ENCODE assay signal across 8 cellular contexts in genomic region chr1:1068077-1068373, GRCh38. TPM values are rescaled to one million over a fixed set of nuclear protein-coding genes. Genes with fewer than 3 reads are reported as not detected.
DNase-seq lines count a peak whose midpoint lies in the region; ATAC-seq and TF ChIP-seq lines count a peak whose summit lies in the region.

No MANE protein-coding gene starts in this region.

- BruUV-seq in Caco-2 (replicated peaks; lab: Mats Ljungman, UMichigan) (no TSS peak), IMR-90 (replicated peaks; lab: Mats Ljungman, UMichigan) (no TSS peak)

- no peak overlapping the region for H3K18ac ChIP-seq in IMR-90 (ENCODE audit: low read depth, low read length)

- H3K56ac ChIP-seq in IMR-90 (ENCODE audit: extremely low read depth, insufficient read depth, low read length), result no peak overlapping the region

- H3K9me1 ChIP-seq in IMR-90 (ENCODE audit: insufficient read depth, low read length), result 0 out of 2 replicates have a peak, but pooled peaks cover 4% of the 10 kb centered on the region

- peak overlapping the region; percentile 68 for H3K4me3 Mint-ChIP-seq in Caco-2 (ENCODE audit: unreplicated experiment)
- peak overlapping the region; percentile 40 for H3K4me3 Mint-ChIP-seq in natural killer cell

- POLR2A ChIA-PET in Caco-2 (lab: Charles Lee) (no interaction called here), IMR-90 (lab: Charles Lee; ENCODE audit: unreplicated experiment) (no interaction called here)

- H3K4me1 ChIP-seq in Caco-2 (peaks cover 24% of the 10 kb centered on the region), IMR-90 (ENCODE audit: control insufficient read depth, insufficient read depth, low read length) (peaks cover 13% of the 10 kb centered on the region), colonic mucosa (peaks cover 8% of the 10 kb centered on the region)

- H2BK5ac ChIP-seq in IMR-90 (ENCODE audit: low read depth, low read length, poor library complexity, severe bottlenecking), result no peak overlapping the region

- DNase-seq in Caco-2 (no peak), IMR-90 (no peak), colonic mucosa (no peak), natural killer cell (no peak), activated gamma-delta T cell (lab: John Stamatoyannopoulos, UW) (no peak), epidermal melanocyte (ENCODE audit: insufficient read length, low spot score) (no peak)

- no peak overlapping the region for H3K23ac ChIP-seq in IMR-90 (ENCODE audit: low read depth, low read length)

- H3K27ac Mint-ChIP-seq in Caco-2 (ENCODE audit: unreplicated experiment), result no peak overlapping the region
- peak overlapping the region in 1 of 2 donors; percentile 56 for H3K27ac Mint-ChIP-seq in natural killer cell

- H3K27me3 Mint-ChIP-seq in Caco-2 (ENCODE audit: insufficient read depth, unreplicated experiment) (no peaks in the 10 kb centered on the region), natural killer cell (ENCODE audit: low read depth in 2 of 2) (peaks cover 0 to 1% of the 10 kb centered on the region in 2 donors)

- in situ Hi-C loops in IMR-90 (cut with MboI; ENCODE audit: low sequenced_read_pairs), result no loop called here

- TF ChIP-seq CTCF in Caco-2 (IDR thresholded peaks at IDR 0.05; ENCODE audit: insufficient read depth in 1 of 2, low read depth in 1 of 2, low read length in 1 of 2, severe bottlenecking in 1 of 2, unreplicated experiment in 1 of 2) (no peak), IMR-90 (conservative IDR thresholded peaks at IDR 0.05; ENCODE audit: low read depth, low read length) (no peak), colonic mucosa (IDR thresholded peaks at IDR 0.05) (no peak), natural killer cell (IDR thresholded peaks at IDR 0.05) (no peak)

- H2AFZ ChIP-seq in IMR-90 (replicated peaks; ENCODE audit: low read length, poor library complexity), result no peak overlapping the region

- dilution Hi-C loops in IMR-90 (cut with HindIII; ENCODE audit: low sequenced_read_pairs, unreplicated experiment), result no loop called here

- no CpG with 5 or more reads among the region's 8 CpGs for WGBS in IMR-90 (ENCODE audit: extremely low coverage in 2 of 2, insufficient read length in 1 of 2), 2 experiments

- H3K9ac ChIP-seq in IMR-90 (ENCODE audit: low read depth, low read length) (no peak overlapping the region), colonic mucosa (ENCODE audit: low read depth in 2 of 2, low read length in 2 of 2) (peak overlapping the region; percentile 59 to 69)

- no peak overlapping the region for H3K27ac ChIP-seq in IMR-90 (ENCODE audit: insufficient read depth, low read length)
- peak overlapping the region; percentile 27 for H3K27ac ChIP-seq in colonic mucosa

- H4K8ac ChIP-seq in IMR-90 (ENCODE audit: low read depth in 2 of 2, low read length in 2 of 2), result no peak overlapping the region

- no peak overlapping the region for H2BK15ac ChIP-seq in IMR-90 (ENCODE audit: low read depth, low read length)

- CTCF ChIA-PET in Caco-2 (lab: Charles Lee) (no interaction called here), IMR-90 (lab: Yijun Ruan, JAX) (no interaction called here)

- H4K20me1 ChIP-seq in IMR-90 (ENCODE audit: insufficient read depth, low read length), result no peaks in the 10 kb centered on the region

- no peaks in the 10 kb centered on the region for H3K9me3 Mint-ChIP-seq in Caco-2 (ENCODE audit: unreplicated experiment)
- H3K9me3 Mint-ChIP-seq in natural killer cell, result no peaks in the 10 kb centered on the region

- no peaks in the 10 kb centered on the region for H3K27me3 ChIP-seq in Caco-2 (replicated peaks; ENCODE audit: control insufficient read depth, insufficient read depth, low read length)
- H3K27me3 ChIP-seq in IMR-90 (ENCODE audit: control insufficient read depth, insufficient read depth, low read length), result no peaks in the 10 kb centered on the region; the same call in 1 of the 2 replicates
- H3K27me3 ChIP-seq in colonic mucosa, result peaks cover 8% of the 10 kb centered on the region

- no peak overlapping the region for H3K4ac ChIP-seq in IMR-90 (ENCODE audit: low read depth, low read length)

- peaks cover 8% of the 10 kb centered on the region for H3K36me3 Mint-ChIP-seq in Caco-2 (ENCODE audit: insufficient read depth, unreplicated experiment)
- no peaks in the 10 kb centered on the region for H3K36me3 Mint-ChIP-seq in natural killer cell

- no peak for TF ChIP-seq RAD21 in IMR-90 (IDR thresholded peaks at IDR 0.05; ENCODE audit: low read length)

- no peak overlapping the region for H2BK20ac ChIP-seq in IMR-90 (ENCODE audit: low read depth, low read length)

- intact Hi-C loops in Caco-2 (cut with micrococcal nuclease; ENCODE audit: unreplicated experiment) (no loop called here), IMR-90 (cut with micrococcal nuclease) (no loop called here), colonic mucosa (cut with DNase I) (no loop called here), natural killer cell (cut with micrococcal nuclease) (no loop called here)

- H3K9me3 ChIP-seq in Caco-2 (no peaks in the 10 kb centered on the region), IMR-90 (ENCODE audit: control insufficient read depth, insufficient read depth, low read length) (no peaks in the 10 kb centered on the region), colonic mucosa (no peaks in the 10 kb centered on the region)

- H3K4me3 ChIP-seq in Caco-2 (ENCODE audit: low read depth, low read length) (peak overlapping the region; percentile 72), IMR-90 (ENCODE audit: insufficient read depth, low read depth, low read length) (no peak overlapping the region), colonic mucosa (peak overlapping the region; percentile 38)

- peak overlapping the region; percentile 42 for H2AK9ac ChIP-seq in IMR-90 (replicated peaks; ENCODE audit: low read depth, low read length, poor library complexity)

- no peak overlapping the region for H3K14ac ChIP-seq in IMR-90 (replicated peaks; ENCODE audit: low read depth, low read length)

- no peak overlapping the region for H3K4me2 ChIP-seq in IMR-90 (ENCODE audit: low read depth, low read length)

- no peak overlapping the region for H4K5ac ChIP-seq in IMR-90 (ENCODE audit: low read depth, low read length)

- H3K79me1 ChIP-seq in IMR-90 (ENCODE audit: low read depth in 1 of 2, low read length in 2 of 2), result 0 out of 4 replicates have a peak, but pooled peaks cover 0 to 4% of the 10 kb centered on the region in 2 experiments

- H3K4me1 Mint-ChIP-seq in Caco-2 (ENCODE audit: low read depth, unreplicated experiment) (no peaks in the 10 kb centered on the region), natural killer cell (peaks cover 0 to 12% of the 10 kb centered on the region in 2 donors)

- TF ChIP-seq POLR2A in IMR-90 (IDR thresholded peaks at IDR 0.05; ENCODE audit: low read depth, low read length), result no peak

- H2AK5ac ChIP-seq in IMR-90 (ENCODE audit: low read depth, low read length), result no peak overlapping the region

- no peaks in the 10 kb centered on the region for H3K36me3 ChIP-seq in Caco-2 (ENCODE audit: control insufficient read depth, insufficient read depth, low read length)
- H3K36me3 ChIP-seq in IMR-90 (ENCODE audit: control insufficient read depth, insufficient read depth, low read length), result no peaks in the 10 kb centered on the region
- H3K36me3 ChIP-seq in colonic mucosa, result no peaks in the 10 kb centered on the region

- no peak overlapping the region for H2BK120ac ChIP-seq in IMR-90 (ENCODE audit: low read depth, low read length)

- H4K91ac ChIP-seq in IMR-90 (ENCODE audit: insufficient read depth, low read depth, low read length), result no peak overlapping the region

- no peak for ATAC-seq in IMR-90 (ENCODE audit: low read depth)
- ATAC-seq in natural killer cell, result no peak
- ATAC-seq in HG02610 (IDR thresholded peaks at IDR 0.05; ENCODE audit: unreplicated experiment), result no peak
- ATAC-seq in GM19463 (IDR thresholded peaks at IDR 0.05; ENCODE audit: unreplicated experiment), result no peak

TF ChIP-seq in IMR-90, 13 proteins besides CTCF, POLR2A, EP300 and RAD21 (continues in another document):
- TF ChIP-seq USF2 (IDR thresholded peaks at IDR 0.05; ENCODE audit: low read depth, low read length), result no peak
- TF ChIP-seq MXI1 (IDR thresholded peaks at IDR 0.05; ENCODE audit: borderline replicate concordance, low read depth, low read length), result no peak
- TF ChIP-seq RCOR1 (IDR thresholded peaks at IDR 0.05; ENCODE audit: insufficient replicate concordance, low read length), result no peak
- TF ChIP-seq FOS (IDR thresholded peaks at IDR 0.05; ENCODE audit: low read depth, low read length), result no peak
- no peak for TF ChIP-seq RFX5 (IDR thresholded peaks at IDR 0.05; ENCODE audit: low read depth, low read length)

RNA-seq across cellular contexts. Expression of gene RNF223, which starts 6.1 kb away (rescaled TPM):
- 0.56 and 0.57 TPM in 2 replicates for total RNA-seq in Caco-2 (2022)
- not detected in 2 replicates for total RNA-seq in IMR-90 (2012; rRNA removed)
- polyA plus RNA-seq in IMR-90 (2012; rRNA removed), result not detected in 2 replicates
- polyA plus RNA-seq in IMR-90 (2012; cell fraction: cytosol; rRNA removed), result not detected in 2 replicates
- polyA plus RNA-seq in IMR-90 (2012; cell fraction: nucleus; rRNA removed; ENCODE audit: low replicate concordance), result not detected in 2 replicates
- 1 to 10 TPM; 5.1 to 5.7 TPM for total RNA-seq in colonic mucosa
- not detected for total RNA-seq in natural killer cell

RNA-seq across cellular contexts. Expression of gene C1orf159, which starts 47.9 kb away (rescaled TPM):
- 12.9 and 14.0 TPM in 2 replicates for total RNA-seq in Caco-2 (2022)
- total RNA-seq in IMR-90 (2012; rRNA removed), result 2.5 and 2.9 TPM in 2 replicates
- polyA plus RNA-seq in IMR-90 (2012; rRNA removed), result 12.6 and 15.5 TPM in 2 replicates
- 8.0 and 11.2 TPM in 2 replicates for polyA plus RNA-seq in IMR-90 (2012; cell fraction: cytosol; rRNA removed)
- polyA plus RNA-seq in IMR-90 (2012; cell fraction: nucleus; rRNA removed; ENCODE audit: low replicate concordance), result 44.8 and 112 TPM in 2 replicates
- 10 to 100 TPM; 18.9 to 36.0 TPM for total RNA-seq in colonic mucosa
- total RNA-seq in natural killer cell, result 10 to 100 TPM; 19.6 to 25.1 (median 21.5) TPM

RNA-seq across cellular contexts. Expression of gene AGRN, which starts 48.1 kb away (rescaled TPM):
- 176 and 188 TPM in 2 replicates for total RNA-seq in Caco-2 (2022)
- 8.1 and 11.4 TPM in 2 replicates for total RNA-seq in IMR-90 (2012; rRNA removed)
- polyA plus RNA-seq in IMR-90 (2012; rRNA removed), result 115 and 124 TPM in 2 replicates
- polyA plus RNA-seq in IMR-90 (2012; cell fraction: cytosol; rRNA removed), result 128 and 199 TPM in 2 replicates
- polyA plus RNA-seq in IMR-90 (2012; cell fraction: nucleus; rRNA removed; ENCODE audit: low replicate concordance), result 291 and 688 TPM in 2 replicates
- total RNA-seq in colonic mucosa, result 100 to 1,000 TPM in 1 of 2 donors, 10 to 100 TPM in 1; 68.1 to 106 TPM
- 1 to 10 TPM; 4.1 to 5.0 (median 4.6) TPM for total RNA-seq in natural killer cell

RNA-seq across cellular contexts. Expression of gene ISG15, which starts 54.7 kb away (rescaled TPM):
- 55.5 and 63.1 TPM in 2 replicates for total RNA-seq in Caco-2 (2022)
- total RNA-seq in IMR-90 (2012; rRNA removed), result 92.2 and 105 TPM in 2 replicates
- 99.1 and 138 TPM in 2 replicates for polyA plus RNA-seq in IMR-90 (2012; rRNA removed)
- polyA plus RNA-seq in IMR-90 (2012; cell fraction: cytosol; rRNA removed), result 153 and 262 TPM in 2 replicates
- 50.0 and 115 TPM in 2 replicates for polyA plus RNA-seq in IMR-90 (2012; cell fraction: nucleus; rRNA removed; ENCODE audit: low replicate concordance)
- 10 to 100 TPM; 21.9 to 25.2 TPM for total RNA-seq in colonic mucosa
- total RNA-seq in natural killer cell, result 10 to 100 TPM; 17.0 to 56.9 (median 50.2) TPM
